ENCODE assay signal across 1 cellular context in the genomic region with DNA sequence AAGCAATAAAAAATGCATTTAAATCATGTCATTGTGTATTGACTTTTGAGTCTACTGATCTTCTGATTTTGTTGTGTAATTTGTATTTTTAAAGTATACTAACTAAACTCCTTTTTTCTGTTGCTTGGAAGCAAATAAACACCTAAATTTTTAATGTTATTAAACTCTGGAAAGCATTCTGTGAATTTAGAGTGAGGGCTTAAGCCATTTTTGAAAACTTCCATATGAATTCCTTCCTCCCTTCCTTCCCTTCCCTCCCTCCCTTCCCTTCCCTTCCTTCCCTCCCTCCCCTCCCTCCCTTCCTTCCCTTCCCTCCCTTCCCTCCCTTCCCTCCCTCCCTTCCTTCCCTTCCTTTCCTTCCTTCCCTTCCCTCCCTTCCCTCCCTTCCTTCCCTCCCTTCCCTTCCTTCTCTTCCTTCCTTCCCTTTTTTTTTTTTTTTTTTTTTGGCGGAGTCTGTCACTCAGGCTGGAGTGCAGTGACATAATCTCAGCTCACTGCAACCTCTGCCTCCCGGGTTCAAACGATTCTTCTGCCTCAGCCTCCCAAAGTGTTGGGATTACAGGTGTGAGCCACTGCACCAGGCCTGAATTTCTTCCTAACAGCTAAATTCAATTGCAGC.
TF ChIP-seq lines count a peak whose summit lies in the region.

No MANE protein-coding gene starts in this region.

TF ChIP-seq in HepG2, 621 proteins besides CTCF, POLR2A, EP300 and RAD21:
- TF ChIP-seq PAX8 (CRISPR knock-in tag; IDR thresholded peaks at IDR 0.05; ENCODE audit: borderline replicate concordance) = no peak
- TF ChIP-seq PCBP1 (IDR thresholded peaks at IDR 0.05; ENCODE audit: borderline replicate concordance, low read depth, low read length) = peak; percentile 94; the same call in 1 of the 2 replicates
- TF ChIP-seq HNRNPK (IDR thresholded peaks at IDR 0.05; ENCODE audit: low read depth, low read length, poor library complexity, severe bottlenecking) = peak; percentile 99
- TF ChIP-seq ZSCAN22 (CRISPR knock-in tag; IDR thresholded peaks at IDR 0.05) = no peak
